1 cellular context compared by ENCODE assay signal in the genomic region with DNA sequence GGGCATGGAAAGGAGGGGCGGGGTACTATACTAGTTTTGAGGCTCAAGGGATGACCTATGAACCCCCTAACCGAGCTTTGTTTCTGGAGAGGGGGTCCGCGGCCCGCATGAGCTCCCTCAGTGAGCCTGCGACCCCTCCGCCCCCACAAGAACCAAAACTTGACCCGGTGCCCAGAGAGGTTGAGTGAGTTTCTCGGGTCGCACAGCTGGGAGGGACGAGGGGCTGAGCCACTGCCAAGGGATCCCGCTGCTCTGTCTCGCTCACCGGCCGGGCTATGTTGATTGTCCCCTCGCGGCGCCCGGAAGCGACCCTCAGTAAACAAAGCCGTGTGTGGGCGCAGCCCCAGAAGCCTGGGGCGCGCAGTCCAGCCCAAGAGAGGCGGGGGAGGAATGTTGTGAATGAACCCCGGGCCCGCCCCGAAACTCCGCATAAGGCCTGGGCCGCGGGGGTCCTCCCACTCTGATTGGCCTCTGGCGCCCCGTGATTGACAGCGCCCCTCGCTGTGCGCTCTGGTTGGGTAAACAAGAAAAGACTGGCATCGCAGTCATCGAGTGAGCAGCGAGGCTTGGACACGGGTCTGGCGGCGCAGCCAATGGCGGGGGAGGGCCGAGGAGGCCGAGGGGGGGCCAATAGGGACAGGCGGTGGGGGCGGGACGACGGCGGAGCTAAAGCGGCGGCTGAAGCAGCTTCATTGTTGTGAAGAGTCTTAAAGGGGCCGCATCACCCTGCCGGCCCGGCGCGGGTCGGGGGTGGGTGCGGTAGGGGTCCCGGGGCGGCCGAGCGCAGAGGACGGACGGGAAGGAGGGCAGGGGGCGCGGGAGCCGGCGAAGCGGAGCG.
TF ChIP-seq lines count a peak whose summit lies in the region.

ZSWIM4 (plus strand) TSS at position 692 of the 838 bp plus-strand sequence. CDS start 206 bp downstream, outside the sequence.

TF ChIP-seq in HEK293, 187 proteins besides CTCF, POLR2A, EP300 and RAD21 (continued from another document):
- TF ChIP-seq PBX3 (CRISPR knock-in tag; IDR thresholded peaks at IDR 0.05) (peak; percentile 100), ZNF658 (tag by site-specific recombination; IDR thresholded peaks at IDR 0.05) (no peak), ZFHX2 (tag by site-specific recombination; conservative IDR thresholded peaks at IDR 0.05) (peak; percentile 89), KLF1 (tag by site-specific recombination; IDR thresholded peaks at IDR 0.05) (peak; percentile 29; the same call in 1 of the 2 replicates), ZNF335 (tag by site-specific recombination; conservative IDR thresholded peaks at IDR 0.05) (peak; percentile 85), EGR2 (tag by site-specific recombination; IDR thresholded peaks at IDR 0.05; ENCODE audit: low read depth) (peak; percentile 82), ZNF660 (tag by site-specific recombination; IDR thresholded peaks at IDR 0.05) (no peak; the same call in 1 of the 2 replicates), ZXDB (tag by site-specific recombination; IDR thresholded peaks at IDR 0.05) (peak; percentile 49), TCF7L2 (IDR thresholded peaks at IDR 0.05; ENCODE audit: borderline replicate concordance, low read depth, low read length) (no peak), PRDM6 (tag by site-specific recombination; IDR thresholded peaks at IDR 0.05) (no peak), ZNF292 (tag by site-specific recombination; IDR thresholded peaks at IDR 0.05; ENCODE audit: borderline replicate concordance, low read depth) (no peak), ZNF560 (tag by site-specific recombination; IDR thresholded peaks at IDR 0.05; ENCODE audit: borderline replicate concordance) (no peak), SP7 (tag by site-specific recombination; IDR thresholded peaks at IDR 0.05) (peak; percentile 76), SCRT2 (tag by site-specific recombination; IDR thresholded peaks at IDR 0.05) (no peak), ZNF707 (tag by site-specific recombination; IDR thresholded peaks at IDR 0.05) (no peak), ZNF404 (tag by site-specific recombination; IDR thresholded peaks at IDR 0.05) (no peak), GLIS1 (tag by site-specific recombination; IDR thresholded peaks at IDR 0.05) (peak; percentile 96), ZIC2 (tag by site-specific recombination; IDR thresholded peaks at IDR 0.05) (peak; percentile 81), ZBTB8A (tag by site-specific recombination; IDR thresholded peaks at IDR 0.05) (peak; percentile 95), ZBTB1 (tag by site-specific recombination; IDR thresholded peaks at IDR 0.05) (no peak), ZNF510 (tag by site-specific recombination; IDR thresholded peaks at IDR 0.05; ENCODE audit: insufficient replicate concordance) (no peak), KLF8 (tag by site-specific recombination; IDR thresholded peaks at IDR 0.05) (peak; percentile 64; the same call in 1 of the 2 replicates), ZNF596 (tag by site-specific recombination; IDR thresholded peaks at IDR 0.05) (0 out of 2 replicates have a peak, but pooled peaks have one; percentile 6), ZNF341 (tag by site-specific recombination; IDR thresholded peaks at IDR 0.05; ENCODE audit: low read depth) (no peak), ZNF624 (tag by site-specific recombination; IDR thresholded peaks at IDR 0.05) (no peak), ZNF146 (tag by site-specific recombination; IDR thresholded peaks at IDR 0.05) (no peak), ZNF518A (tag by site-specific recombination; conservative IDR thresholded peaks at IDR 0.05; ENCODE audit: low read depth) (no peak), ZNF10 (tag by site-specific recombination; IDR thresholded peaks at IDR 0.05) (no peak), WT1 (tag by site-specific recombination; IDR thresholded peaks at IDR 0.05) (0 out of 2 replicates have a peak, but pooled peaks have one; percentile 36), ZNF311 (tag by site-specific recombination; IDR thresholded peaks at IDR 0.05; ENCODE audit: borderline replicate concordance) (no peak), REPIN1 (tag by site-specific recombination; IDR thresholded peaks at IDR 0.05; ENCODE audit: low read depth) (no peak), ZNF121 (tag by site-specific recombination; IDR thresholded peaks at IDR 0.05) (peak; percentile 93), ZNF677 (tag by site-specific recombination; IDR thresholded peaks at IDR 0.05) (no peak), OVOL3 (tag by site-specific recombination; IDR thresholded peaks at IDR 0.05) (no peak), ZSCAN30 (tag by site-specific recombination; IDR thresholded peaks at IDR 0.05) (peak; percentile 69; the same call in 1 of the 2 replicates), ZNF768 (tag by site-specific recombination; IDR thresholded peaks at IDR 0.05) (peak; percentile 99), BCL11A (tag by site-specific recombination; IDR thresholded peaks at IDR 0.05; ENCODE audit: low read depth) (0 out of 2 replicates have a peak, but pooled peaks have one; percentile 13), ZNF792 (tag by site-specific recombination; IDR thresholded peaks at IDR 0.05) (no peak), ZNF184 (tag by site-specific recombination; IDR thresholded peaks at IDR 0.05) (no peak), ZNF791 (tag by site-specific recombination; IDR thresholded peaks at IDR 0.05) (no peak), ZNF350 (tag by site-specific recombination; IDR thresholded peaks at IDR 0.05) (no peak), ZBTB7A (tag by site-specific recombination; IDR thresholded peaks at IDR 0.05; ENCODE audit: low read depth) (0 out of 2 replicates have a peak, but pooled peaks have one; percentile 54), REST (tag by site-specific recombination; IDR thresholded peaks at IDR 0.05) (peak; percentile 17; the same call in 1 of the 2 replicates), ZBTB48 (tag by site-specific recombination; IDR thresholded peaks at IDR 0.05) (0 out of 2 replicates have a peak, but pooled peaks have one; percentile 25), SCRT1 (tag by site-specific recombination; IDR thresholded peaks at IDR 0.05; ENCODE audit: borderline replicate concordance) (no peak), ZNF513 (tag by site-specific recombination; IDR thresholded peaks at IDR 0.05) (no peak), ZNF580 (tag by site-specific recombination; IDR thresholded peaks at IDR 0.05) (peak; percentile 87), ZNF76 (tag by site-specific recombination; IDR thresholded peaks at IDR 0.05; ENCODE audit: borderline replicate concordance, low read depth) (no peak), ZNF629 (tag by site-specific recombination; IDR thresholded peaks at IDR 0.05) (0 out of 2 replicates have a peak, but pooled peaks have one; percentile 17)
- TF ChIP-seq, protein P1, sequence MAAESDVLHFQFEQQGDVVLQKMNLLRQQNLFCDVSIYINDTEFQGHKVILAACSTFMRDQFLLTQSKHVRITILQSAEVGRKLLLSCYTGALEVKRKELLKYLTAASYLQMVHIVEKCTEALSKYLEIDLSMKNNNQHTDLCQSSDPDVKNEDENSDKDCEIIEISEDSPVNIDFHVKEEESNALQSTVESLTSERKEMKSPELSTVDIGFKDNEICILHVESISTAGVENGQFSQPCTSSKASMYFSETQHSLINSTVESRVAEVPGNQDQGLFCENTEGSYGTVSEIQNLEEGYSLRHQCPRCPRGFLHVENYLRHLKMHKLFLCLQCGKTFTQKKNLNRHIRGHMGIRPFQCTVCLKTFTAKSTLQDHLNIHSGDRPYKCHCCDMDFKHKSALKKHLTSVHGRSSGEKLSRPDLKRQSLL (tag by site-specific recombination; IDR thresholded peaks at IDR 0.05), result no peak
TF ChIP-seq in HEK293: peak in this region for 38.
